In the genomic region with DNA sequence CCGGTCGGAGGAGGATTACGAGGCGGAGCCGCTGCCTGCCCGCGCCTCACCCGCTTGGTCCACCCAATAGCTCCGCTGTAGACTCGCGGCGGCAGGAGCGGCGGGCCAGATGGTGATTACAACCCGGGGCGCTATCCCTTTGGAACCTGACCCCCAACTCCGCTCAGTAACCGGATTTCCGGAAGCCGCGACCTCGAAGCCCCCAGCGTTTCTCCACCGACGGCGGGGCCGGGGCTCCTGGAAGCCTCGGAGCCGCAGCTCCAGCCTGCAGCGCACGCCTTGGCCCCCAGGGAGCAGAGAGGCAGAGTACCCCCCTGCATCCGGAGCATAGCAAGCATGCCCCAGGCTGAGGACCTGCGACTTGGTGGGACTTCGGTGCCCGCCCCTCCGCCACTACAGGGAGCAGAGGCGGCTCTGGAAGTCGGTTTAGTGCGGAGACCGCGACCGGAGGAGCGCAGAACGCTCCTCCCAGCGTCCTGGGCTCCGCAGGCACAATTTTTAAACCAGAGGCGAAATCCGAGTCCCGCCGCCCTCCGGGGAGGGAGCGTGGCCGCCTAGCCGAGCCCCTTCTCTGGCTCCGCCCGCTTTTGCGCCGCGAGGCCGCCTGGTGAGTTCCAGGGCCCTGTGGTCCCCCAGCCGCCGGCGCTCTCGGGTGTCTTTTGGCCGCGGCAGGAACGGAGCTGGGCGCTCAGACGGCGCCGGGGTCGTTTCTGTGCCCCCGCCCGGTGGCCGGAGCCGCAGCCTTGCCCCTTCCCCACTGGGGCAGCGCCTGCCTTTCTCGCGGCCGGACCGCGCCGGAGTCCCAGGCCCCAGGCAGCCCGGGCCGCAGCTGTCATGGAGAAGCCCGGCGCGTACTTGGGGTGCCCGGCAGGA, we compare ENCODE assay signal across 8 cellular contexts. TPM values are rescaled to one million over a fixed set of nuclear protein-coding genes. Genes with fewer than 3 reads are reported as not detected.
DNase-seq lines count a peak whose midpoint lies in the region; ATAC-seq and TF ChIP-seq lines count a peak whose summit lies in the region.

No MANE protein-coding gene starts in this region.

- CTCF ChIA-PET in CD8-positive, alpha-beta T cell (lab: Charles Lee), result interaction anchor here (0.9 to 2.5 kb wide), 7 partner anchors 8 to 350 kb away, joined by 3 to 11 read pairs (median 6); no protein-coding TSS in a partner anchor

- no peaks in the 10 kb centered on the region for H3K9me3 Mint-ChIP-seq in CD8-positive, alpha-beta T cell

- peaks cover 52% of the 10 kb centered on the region for H3K27me3 Mint-ChIP-seq in CD8-positive, alpha-beta T cell (ENCODE audit: low read depth)

- H3K9ac ChIP-seq in HUES64 (ENCODE audit: low read depth, low read length), result peak overlapping the region; percentile 31; the same call in 1 of the 2 replicates
- H3K9ac ChIP-seq in rectal smooth muscle tissue (ENCODE audit: low read length), result no peak overlapping the region

- peak in 4 of 7 experiments; percentile 29 to 53 (median 43) for DNase-seq in CD8-positive, alpha-beta T cell
- peak; percentile 42 for DNase-seq in activated naive CD4-positive, alpha-beta T cell treated with Interleukin-2 at 50 U/mL for 16 hours
- peak; percentile 34 to 74 (median 57) for DNase-seq in heart left ventricle

- ATAC-seq in CD8-positive, alpha-beta T cell, result peak; percentile 80
- peak in 3 of 4 donors; percentile 21 to 66 (median 34) for ATAC-seq in heart left ventricle
- no peak for ATAC-seq in GM18873 (IDR thresholded peaks at IDR 0.05; ENCODE audit: low FRiP score, unreplicated experiment)
- ATAC-seq in HG03457 (IDR thresholded peaks at IDR 0.05; ENCODE audit: unreplicated experiment), result no peak
- no peak for ATAC-seq in HG03097 (IDR thresholded peaks at IDR 0.05; ENCODE audit: low FRiP score, unreplicated experiment)

- no peak for TF ChIP-seq POLR2A in heart left ventricle (IDR thresholded peaks at IDR 0.05)

- 2% methylated on average over 89 of the region's 89 CpGs for WGBS in HUES64
- 0 to 2% (median 1%) methylated on average over 37 to 89 of the region's 89 CpGs for WGBS in heart left ventricle, 4 donors

- no peaks in the 10 kb centered on the region for H3K36me3 ChIP-seq in CD8-positive, alpha-beta T cell (ENCODE audit: insufficient read depth, low read length)
- H3K36me3 ChIP-seq in HUES64 (ENCODE audit: insufficient read depth, low read length), result no peaks in the 10 kb centered on the region
- no peaks in the 10 kb centered on the region for H3K36me3 ChIP-seq in heart left ventricle
- no peaks in the 10 kb centered on the region for H3K36me3 ChIP-seq in rectal smooth muscle tissue (ENCODE audit: control insufficient read depth, insufficient read depth, low read length)

- no peak for TF ChIP-seq CTCF in CD8-positive, alpha-beta T cell (IDR thresholded peaks at IDR 0.05)
- TF ChIP-seq CTCF in heart left ventricle (IDR thresholded peaks at IDR 0.05), result no peak

- H3K4me1 Mint-ChIP-seq in CD8-positive, alpha-beta T cell (ENCODE audit: low read depth), result peaks cover 6% of the 10 kb centered on the region

- H3K27ac ChIP-seq in CD8-positive, alpha-beta T cell (ENCODE audit: low read depth, low read length), result no peak overlapping the region
- H3K27ac ChIP-seq in HUES64 (ENCODE audit: low read depth, low read length), result no peak overlapping the region
- H3K27ac ChIP-seq in heart left ventricle, result peak overlapping the region in 5 of 12 donors; percentile 1 to 28 (median 15)
- no peak overlapping the region for H3K27ac ChIP-seq in rectal smooth muscle tissue (ENCODE audit: low read depth, low read length)

- intact Hi-C loops in CD8-positive, alpha-beta T cell (cut with DNase I, micrococcal nuclease), result loop anchor here in 1 of 2 experiments (5.0 to 10.0 kb wide), 2 partner anchors 120 to 708 kb away; a partner anchor contains a TSS
- intact Hi-C loops in heart left ventricle (cut with DNase I), result loop anchor here in 7 of 10 donors (1.0 to 5.0 kb wide), 3 partner anchors 28 to 353 kb away; a partner anchor contains a TSS

- peak overlapping the region; percentile 71 for H3K4me3 ChIP-seq in CD8-positive, alpha-beta T cell (ENCODE audit: low read depth, low read length)
- H3K4me3 ChIP-seq in HUES64 (ENCODE audit: low read length), result peak overlapping the region; percentile 59
- peak overlapping the region; percentile 29 to 66 (median 54) for H3K4me3 ChIP-seq in heart left ventricle
- H3K4me3 ChIP-seq in rectal smooth muscle tissue (ENCODE audit: low read length), result peak overlapping the region; percentile 84

- no peaks in the 10 kb centered on the region for H3K9me3 ChIP-seq in CD8-positive, alpha-beta T cell (ENCODE audit: low read length)
- H3K9me3 ChIP-seq in HUES64 (ENCODE audit: insufficient read depth, low read depth, low read length), result no peaks in the 10 kb centered on the region
- H3K9me3 ChIP-seq in heart left ventricle, result no peaks in the 10 kb centered on the region

- POLR2A ChIA-PET in CD8-positive, alpha-beta T cell (lab: Charles Lee), result no interaction called here

- H3K4me3 Mint-ChIP-seq in CD8-positive, alpha-beta T cell, result peak overlapping the region; percentile 82

- H3K36me3 Mint-ChIP-seq in CD8-positive, alpha-beta T cell, result no peaks in the 10 kb centered on the region

- H3K27ac Mint-ChIP-seq in CD8-positive, alpha-beta T cell, result no peak overlapping the region

- H3K27me3 ChIP-seq in CD8-positive, alpha-beta T cell (ENCODE audit: insufficient read depth, low read length), result peaks cover 31% of the 10 kb centered on the region
- H3K27me3 ChIP-seq in HUES64 (ENCODE audit: insufficient read depth, low read length) (peaks cover 76% of the 10 kb centered on the region), heart left ventricle (peaks cover 10 to 68% (median 38%) of the 10 kb centered on the region in 9 donors), rectal smooth muscle tissue (ENCODE audit: control insufficient read depth, insufficient read depth, low read length) (peaks cover 18% of the 10 kb centered on the region)

- peaks cover 14% of the 10 kb centered on the region for H3K4me1 ChIP-seq in CD8-positive, alpha-beta T cell (ENCODE audit: insufficient read depth, low read length)
- no peaks in the 10 kb centered on the region for H3K4me1 ChIP-seq in HUES64 (ENCODE audit: insufficient read depth, low read length)
- peaks cover 0 to 41% (median 22%) of the 10 kb centered on the region in 12 donors for H3K4me1 ChIP-seq in heart left ventricle
- H3K4me1 ChIP-seq in rectal smooth muscle tissue (ENCODE audit: control insufficient read depth, insufficient read depth, low read length), result no peaks in the 10 kb centered on the region

RNA-seq across cellular contexts. Expression of a gene that starts 28.2 kb away (rescaled TPM):
- 10 to 100 TPM; 18.1 to 19.9 TPM for total RNA-seq in CD8-positive, alpha-beta T cell
- 27.8 TPM for polyA plus RNA-seq in HUES64 (2013, experiment 1 of 2)
- polyA plus RNA-seq in HUES64 (2013, experiment 2 of 2), result 26.8 TPM
- total RNA-seq in heart left ventricle, result 10 to 100 TPM; 11.7 to 16.1 (median 13.8) TPM
- polyA plus RNA-seq in heart left ventricle, result 10 to 100 TPM in 1 of 2 donors, 1 to 10 TPM in 1; 6.7 to 17.1 TPM

Comparison
In these comparisons a context has a peak if more than half of its experiments do, and no peak if none do; other contexts are left out.
1. ATAC-seq: peak in CD8-positive, alpha-beta T cell (single experiment) and heart left ventricle (3 of 4); none in GM18873 (single experiment), HG03457 (single experiment) and HG03097 (single experiment).
2. Peak in every context shown above with its lines, with median percentiles within 50 percentile points of each other: DNase-seq and H3K4me3 ChIP-seq.